ENCODE assay signal across 19 cellular contexts in genomic region chr4:139042981-139043460, GRCh38. TPM values are rescaled to one million over a fixed set of nuclear protein-coding genes. Genes with fewer than 3 reads are reported as not detected.
DNase-seq lines count a peak whose midpoint lies in the region; ATAC-seq and TF ChIP-seq lines count a peak whose summit lies in the region.
"Had no signal": no experiment of that assay in that cellular context is flagged by ENCODE, and none has a peak within 500 bp of the region (broad histone marks: within the 10 kb centered on the region; RNA-seq: fewer than 3 reads in every experiment).

No MANE protein-coding gene starts in this region.

- H3K27me3 ChIP-seq in right lobe of liver (no peaks in the 10 kb centered on the region), sigmoid colon (no peaks in the 10 kb centered on the region)
- H3K27me3 ChIP-seq: BLaER1 treated with 17β-estradiol and CSF1 and Interleukin-3, amounts not matched to agents 10 nM and 100 nM; hepatocyte; vagina had no signal

- H3K36me3 Mint-ChIP-seq in endothelial cell (ENCODE audit: low read depth, unreplicated experiment) = peaks cover 14% of the 10 kb centered on the region

- H3K27ac Mint-ChIP-seq in endothelial cell (ENCODE audit: unreplicated experiment) = peak overlapping the region; percentile 97
- H3K27ac Mint-ChIP-seq: activated T-helper 2 cell treated with anti-CD3 and anti-CD28 coated beads, Interferon-gamma antibody, Interleukin-2, Interleukin-4, amounts not matched to agents 10 μg/mL and 5 μg/mL and 100 μg/mL, durations not matched to agents 14 hours and 24 hours and 36 hours had no signal

- DNase-seq in HFF-Myc (ENCODE audit: extremely low read depth, low read depth) = peak; percentile 19
- DNase-seq in endothelial cell (ENCODE audit: low spot score) = peak; percentile 28
- no peak for DNase-seq in right lobe of liver
- peak; percentile 81 for DNase-seq in sigmoid colon
- DNase-seq in ecto neural progenitor cell (ENCODE audit: low spot score) = no peak
- DNase-seq: activated CD4-positive, alpha-beta T cell treated with anti-CD3 and anti-CD28 coated beads, Interleukin-2, amount 50 U/mL, for 1 hour; NCI-H1436 treated with DMSO at 0.1 percent for 48 hours; NCI-H526; RPMI8226 had no signal

- H3K36me3 ChIP-seq in right lobe of liver (peaks cover 0 to 24% (median 5%) of the 10 kb centered on the region in 4 donors), sigmoid colon (peaks cover 0 to 15% (median 2%) of the 10 kb centered on the region in 4 donors)

- TF ChIP-seq POLR2A in right lobe of liver (IDR thresholded peaks at IDR 0.05) (no peak), sigmoid colon (IDR thresholded peaks at IDR 0.05) (no peak)

- TF ChIP-seq CTCF in HFF-Myc (IDR thresholded peaks at IDR 0.05; ENCODE audit: low read depth, low read length, missing control alignments) (no peak), endothelial cell (IDR thresholded peaks at IDR 0.05; ENCODE audit: unreplicated experiment) (no peak), right lobe of liver (IDR thresholded peaks at IDR 0.05) (no peak), sigmoid colon (IDR thresholded peaks at IDR 0.05) (no peak)

- WGBS in right lobe of liver (ENCODE audit: insufficient coverage, low coverage, low lambda C conversion rate, missing lambda C conversion rate) = 78% methylated on average over 10 of the region's 10 CpGs
- WGBS in sigmoid colon, 2 donors = 83 to 89% methylated on average over 10 of the region's 10 CpGs

- H3K9me3 Mint-ChIP-seq in endothelial cell (ENCODE audit: unreplicated experiment) = no peaks in the 10 kb centered on the region
- H3K9me3 Mint-ChIP-seq: activated T-helper 2 cell treated with anti-CD3 and anti-CD28 coated beads, Interferon-gamma antibody, Interleukin-2, Interleukin-4, amounts not matched to agents 10 μg/mL and 5 μg/mL and 100 μg/mL, durations not matched to agents 14 hours and 24 hours and 36 hours had no signal

- H3K4me3 ChIP-seq in HFF-Myc (replicated peaks; ENCODE audit: low read depth, low read length) (no peak overlapping the region), right lobe of liver (no peak overlapping the region), sigmoid colon (peak overlapping the region in 3 of 4 donors; percentile 11 to 33 (median 23))
- H3K4me3 ChIP-seq: BLaER1 treated with 17β-estradiol and CSF1 and Interleukin-3, amounts not matched to agents 10 nM and 100 nM; hepatocyte; K562; lung; vagina had no signal

- H3K4me3 Mint-ChIP-seq in endothelial cell (ENCODE audit: unreplicated experiment) = peak overlapping the region; percentile 29

- H3K9me3 ChIP-seq in right lobe of liver (no peaks in the 10 kb centered on the region), sigmoid colon (no peaks in the 10 kb centered on the region)
- H3K9me3 ChIP-seq: vagina had no signal

- ATAC-seq in right lobe of liver (peak; percentile 71 to 85 (median 78)), GM21529 (IDR thresholded peaks at IDR 0.05; ENCODE audit: unreplicated experiment) (no peak), GM18870 (IDR thresholded peaks at IDR 0.05; ENCODE audit: unreplicated experiment) (no peak), SK-N-SH treated with all-trans-retinoic acid at 6 μM for 48 hours (no peak; the same call in 2 of the 3 replicates)
- ATAC-seq: K562 had no signal

- H3K27ac ChIP-seq in right lobe of liver (no peak overlapping the region), sigmoid colon (peak overlapping the region; percentile 64 to 78 (median 76))
- H3K27ac ChIP-seq: BLaER1 treated with 17β-estradiol and CSF1 and Interleukin-3, amounts not matched to agents 10 nM and 100 nM; hepatocyte; parathyroid adenoma; vagina had no signal

- H3K4me1 Mint-ChIP-seq in endothelial cell (ENCODE audit: unreplicated experiment) = peaks cover 31% of the 10 kb centered on the region

- H3K27me3 Mint-ChIP-seq in endothelial cell (ENCODE audit: unreplicated experiment) = peaks cover 7% of the 10 kb centered on the region

- intact Hi-C loops in right lobe of liver (cut with DNase I) (no loop called here), sigmoid colon (cut with DNase I) (loop anchor here (5.0 kb wide), 1 partner anchor 39 kb away; no protein-coding TSS in a partner anchor)

- TF ChIP-seq EP300 in sigmoid colon (IDR thresholded peaks at IDR 0.05) = no peak

- H3K4me1 ChIP-seq in right lobe of liver (no peaks in the 10 kb centered on the region), sigmoid colon (peaks cover 0 to 14% (median 14%) of the 10 kb centered on the region in 4 donors)
- H3K4me1 ChIP-seq: parathyroid adenoma, vagina had no signal

TF ChIP-seq in SK-N-SH treated with all-trans-retinoic acid at 6 μM for 48 hours, 23 proteins besides CTCF, POLR2A, EP300 and RAD21:
- TF ChIP-seq ZNF8 (CRISPR knock-in tag; IDR thresholded peaks at IDR 0.05) (no peak), BACH2 (CRISPR knock-in tag; IDR thresholded peaks at IDR 0.05; ENCODE audit: borderline replicate concordance) (no peak), ESRRG (CRISPR knock-in tag; IDR thresholded peaks at IDR 0.05) (no peak), TCF4 (CRISPR knock-in tag; IDR thresholded peaks at IDR 0.05; ENCODE audit: borderline replicate concordance) (no peak), ZC3H10 (CRISPR knock-in tag; IDR thresholded peaks at IDR 0.05) (no peak), ZFP3 (CRISPR knock-in tag; IDR thresholded peaks at IDR 0.05) (no peak), SNAI2 (CRISPR knock-in tag; IDR thresholded peaks at IDR 0.05) (no peak)
- TF ChIP-seq, protein P1, sequence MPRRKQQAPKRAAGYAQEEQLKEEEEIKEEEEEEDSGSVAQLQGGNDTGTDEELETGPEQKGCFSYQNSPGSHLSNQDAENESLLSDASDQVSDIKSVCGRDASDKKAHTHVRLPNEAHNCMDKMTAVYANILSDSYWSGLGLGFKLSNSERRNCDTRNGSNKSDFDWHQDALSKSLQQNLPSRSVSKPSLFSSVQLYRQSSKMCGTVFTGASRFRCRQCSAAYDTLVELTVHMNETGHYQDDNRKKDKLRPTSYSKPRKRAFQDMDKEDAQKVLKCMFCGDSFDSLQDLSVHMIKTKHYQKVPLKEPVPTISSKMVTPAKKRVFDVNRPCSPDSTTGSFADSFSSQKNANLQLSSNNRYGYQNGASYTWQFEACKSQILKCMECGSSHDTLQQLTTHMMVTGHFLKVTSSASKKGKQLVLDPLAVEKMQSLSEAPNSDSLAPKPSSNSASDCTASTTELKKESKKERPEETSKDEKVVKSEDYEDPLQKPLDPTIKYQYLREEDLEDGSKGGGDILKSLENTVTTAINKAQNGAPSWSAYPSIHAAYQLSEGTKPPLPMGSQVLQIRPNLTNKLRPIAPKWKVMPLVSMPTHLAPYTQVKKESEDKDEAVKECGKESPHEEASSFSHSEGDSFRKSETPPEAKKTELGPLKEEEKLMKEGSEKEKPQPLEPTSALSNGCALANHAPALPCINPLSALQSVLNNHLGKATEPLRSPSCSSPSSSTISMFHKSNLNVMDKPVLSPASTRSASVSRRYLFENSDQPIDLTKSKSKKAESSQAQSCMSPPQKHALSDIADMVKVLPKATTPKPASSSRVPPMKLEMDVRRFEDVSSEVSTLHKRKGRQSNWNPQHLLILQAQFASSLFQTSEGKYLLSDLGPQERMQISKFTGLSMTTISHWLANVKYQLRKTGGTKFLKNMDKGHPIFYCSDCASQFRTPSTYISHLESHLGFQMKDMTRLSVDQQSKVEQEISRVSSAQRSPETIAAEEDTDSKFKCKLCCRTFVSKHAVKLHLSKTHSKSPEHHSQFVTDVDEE (CRISPR knock-in tag; IDR thresholded peaks at IDR 0.05) = no peak

RNA-seq across cellular contexts. Expression of gene NOCT, which starts 27.4 kb away (rescaled TPM):
- total RNA-seq in endothelial cell (ENCODE audit: unreplicated experiment) = 9.3 TPM
- 10 to 100 TPM in 3 of 6 experiments, 1 to 10 TPM in 3; 3.5 to 20.5 (median 9.7) TPM for total RNA-seq in right lobe of liver
- 1 to 10 TPM; 1.8 to 5.4 (median 2.5) TPM for total RNA-seq in sigmoid colon
- 10 to 100 TPM in 1 of 3 donors, 1 to 10 TPM in 2; 2.4 to 10.9 (median 5.3) TPM for polyA plus RNA-seq in sigmoid colon

Comparison
In these comparisons a context has a peak if more than half of its experiments do, and no peak if none do; other contexts are left out.
1. DNase-seq: peak in HFF-Myc (single experiment), endothelial cell (single experiment) and sigmoid colon (single experiment); none in right lobe of liver (0 of 3) and ecto neural progenitor cell (single experiment).
2. H3K4me3 ChIP-seq: peak in sigmoid colon (3 of 4); none in HFF-Myc (single experiment) and right lobe of liver (0 of 3).
3. ATAC-seq: peak in right lobe of liver (4 of 4); none in GM21529 (single experiment), GM18870 (single experiment) and SK-N-SH treated with all-trans-retinoic acid at 6 μM for 48 hours (single experiment).
4. H3K27ac ChIP-seq: peak in sigmoid colon (4 of 4); none in right lobe of liver (0 of 3).